ENCODE assay signal across 23 cellular contexts in the genomic region with DNA sequence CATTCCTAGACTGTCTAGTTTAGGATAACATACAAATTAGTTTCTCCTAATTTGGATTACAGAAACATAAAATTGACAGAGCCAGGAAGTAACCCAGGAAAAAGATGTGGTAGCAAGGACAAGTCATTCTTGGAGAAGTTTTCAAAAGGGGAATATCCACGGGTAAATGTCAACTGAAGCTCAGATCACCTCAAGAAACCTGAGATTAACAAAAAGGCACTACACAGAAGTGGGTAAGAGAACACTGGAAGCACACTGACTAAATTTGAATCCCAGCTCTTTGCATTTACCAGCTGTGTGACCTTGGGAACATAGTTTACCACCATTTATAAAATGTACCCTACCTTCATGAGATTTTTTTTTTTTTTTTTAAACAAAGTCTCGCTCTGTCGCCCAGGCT.
"Had no signal": no experiment of that assay in that cellular context is flagged by ENCODE, and none has a peak within 500 bp of the region (broad histone marks: within the 10 kb centered on the region; RNA-seq: fewer than 3 reads in every experiment).

No MANE protein-coding gene starts in this region.

- H3K27ac Mint-ChIP-seq: activated naive CD4-positive, alpha-beta T cell treated with anti-CD3 and anti-CD28 coated beads for 36 hours; activated naive CD8-positive, alpha-beta T cell; T-helper 1 cell treated with Interleukin-12 subunit alpha and Interleukin-12 subunit beta and Interleukin-4 antibody, amounts not matched to agents 30 μg/mL and 1 μg/mL, for 36 hours had no signal

- DNase-seq: activated CD4-positive, alpha-beta T cell treated with anti-CD3 and anti-CD28 coated beads for 4 hours; activated CD4-positive, CD25-positive, alpha-beta regulatory T cell; activated gamma-delta T cell; activated naive CD4-positive, alpha-beta T cell treated with anti-CD3 and anti-CD28 coated beads for 36 hours; activated T-cell treated with anti-CD3 and anti-CD28 coated beads for 4 hours; anterior cingulate cortex; cerebellar nuclear complex; Karpas-422; MM.1S; NCI-H1105 treated with DMSO at 0.1 percent for 48 hours; NCI-H1436 treated with DMSO at 0.1 percent for 48 hours; NCI-H187; NCI-H2081; NCI-H446; NCI-H524; SHP77; SW 1271 had no signal

- H3K4me3 Mint-ChIP-seq: activated naive CD4-positive, alpha-beta T cell treated with anti-CD3 and anti-CD28 coated beads for 36 hours; activated naive CD8-positive, alpha-beta T cell; T-helper 1 cell treated with Interleukin-12 subunit alpha and Interleukin-12 subunit beta and Interleukin-4 antibody, amounts not matched to agents 30 μg/mL and 1 μg/mL, for 36 hours had no signal

- H3K4me3 ChIP-seq: adrenal gland, Peyer's patch, SJSA1 had no signal

- H3K27me3 Mint-ChIP-seq: activated naive CD8-positive, alpha-beta T cell had no signal

- H3K4me1 ChIP-seq: Peyer's patch, SJSA1 had no signal

- H3K9me3 Mint-ChIP-seq: activated naive CD4-positive, alpha-beta T cell treated with anti-CD3 and anti-CD28 coated beads for 36 hours; T-helper 1 cell treated with Interleukin-12 subunit alpha and Interleukin-12 subunit beta and Interleukin-4 antibody, amounts not matched to agents 30 μg/mL and 1 μg/mL, for 36 hours had no signal

- H3K27me3 ChIP-seq: adrenal gland, Peyer's patch, SJSA1 had no signal

- H3K36me3 ChIP-seq: adrenal gland, SJSA1 had no signal

- ATAC-seq: SK-N-SH treated with all-trans-retinoic acid at 6 μM for 48 hours had no signal

- H3K9me3 ChIP-seq: adrenal gland, Peyer's patch, SJSA1 had no signal

- H3K27ac ChIP-seq: adrenal gland, Peyer's patch, SJSA1 had no signal

- H3K36me3 Mint-ChIP-seq: activated naive CD8-positive, alpha-beta T cell had no signal
